Comparison of ENCODE assay signal across 1 cellular context in the genomic region with DNA sequence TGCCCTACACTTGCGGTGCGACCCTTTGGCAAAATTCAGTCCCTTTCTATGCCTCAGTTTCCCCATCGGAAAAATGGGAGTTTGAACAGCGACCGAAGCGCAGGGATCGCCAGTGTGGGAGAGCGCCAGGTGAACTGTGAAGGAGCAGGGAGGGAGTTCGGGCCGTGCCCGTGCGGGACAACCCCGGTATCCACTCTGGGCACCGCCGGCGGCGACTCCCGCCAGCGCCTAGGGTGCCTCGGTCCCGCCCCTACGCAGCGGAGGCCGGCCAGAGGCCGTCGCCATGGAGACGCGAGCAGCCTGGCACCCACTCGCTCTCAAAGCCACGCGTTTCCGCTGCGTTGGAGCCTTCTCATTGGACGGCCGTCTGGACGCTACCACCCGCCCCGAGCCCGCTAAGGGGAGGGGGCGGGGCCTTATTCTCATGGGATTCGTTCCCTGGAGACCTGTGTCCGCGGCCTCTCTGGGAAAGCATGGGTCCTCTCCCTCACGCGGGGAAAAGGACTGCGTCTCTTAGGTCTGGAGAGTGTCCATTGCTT.
TF ChIP-seq lines count a peak whose summit lies in the region.

No MANE protein-coding gene starts in this region.

TF ChIP-seq in K562, 482 proteins besides CTCF, POLR2A, EP300 and RAD21 (continues in another document):
- TF ChIP-seq ZBTB17 (CRISPR knock-in tag; IDR thresholded peaks at IDR 0.05): no peak
- TF ChIP-seq, protein P1, sequence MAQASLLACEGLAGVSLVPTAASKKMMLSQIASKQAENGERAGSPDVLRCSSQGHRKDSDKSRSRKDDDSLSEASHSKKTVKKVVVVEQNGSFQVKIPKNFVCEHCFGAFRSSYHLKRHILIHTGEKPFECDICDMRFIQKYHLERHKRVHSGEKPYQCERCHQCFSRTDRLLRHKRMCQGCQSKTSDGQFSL (CRISPR knock-in tag; IDR thresholded peaks at IDR 0.05): no peak
- TF ChIP-seq, protein P1 (tag; IDR thresholded peaks at IDR 0.05): no peak
- TF ChIP-seq, protein P2, sequence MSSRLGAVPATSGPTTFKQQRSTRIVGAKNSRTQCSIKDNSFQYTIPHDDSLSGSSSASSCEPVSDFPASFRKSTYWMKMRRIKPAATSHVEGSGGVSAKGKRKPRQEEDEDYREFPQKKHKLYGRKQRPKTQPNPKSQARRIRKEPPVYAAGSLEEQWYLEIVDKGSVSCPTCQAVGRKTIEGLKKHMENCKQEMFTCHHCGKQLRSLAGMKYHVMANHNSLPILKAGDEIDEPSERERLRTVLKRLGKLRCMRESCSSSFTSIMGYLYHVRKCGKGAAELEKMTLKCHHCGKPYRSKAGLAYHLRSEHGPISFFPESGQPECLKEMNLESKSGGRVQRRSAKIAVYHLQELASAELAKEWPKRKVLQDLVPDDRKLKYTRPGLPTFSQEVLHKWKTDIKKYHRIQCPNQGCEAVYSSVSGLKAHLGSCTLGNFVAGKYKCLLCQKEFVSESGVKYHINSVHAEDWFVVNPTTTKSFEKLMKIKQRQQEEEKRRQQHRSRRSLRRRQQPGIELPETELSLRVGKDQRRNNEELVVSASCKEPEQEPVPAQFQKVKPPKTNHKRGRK (tag; IDR thresholded peaks at IDR 0.05): 0 out of 2 replicates have a peak, but pooled peaks have one; percentile 7
- TF ChIP-seq U2AF2 (optimal IDR thresholded peaks at IDR 0.05; ENCODE audit: low read depth, low read length): no peak
- TF ChIP-seq, protein P3, sequence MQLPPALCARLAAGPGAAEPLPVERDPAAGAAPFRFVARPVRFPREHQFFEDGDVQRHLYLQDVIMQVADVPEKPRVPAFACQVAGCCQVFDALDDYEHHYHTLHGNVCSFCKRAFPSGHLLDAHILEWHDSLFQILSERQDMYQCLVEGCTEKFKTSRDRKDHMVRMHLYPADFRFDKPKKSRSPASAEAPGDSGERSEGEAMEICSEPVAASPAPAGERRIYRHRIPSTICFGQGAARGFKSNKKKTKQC (CRISPR knock-in tag; IDR thresholded peaks at IDR 0.05): no peak
- no peak for TF ChIP-seq ZNF764 (CRISPR knock-in tag; IDR thresholded peaks at IDR 0.05; ENCODE audit: low read depth)
- no peak for TF ChIP-seq HDAC1 (IDR thresholded peaks at IDR 0.05)
- no peak for TF ChIP-seq FIP1L1 (IDR thresholded peaks at IDR 0.05; ENCODE audit: low read depth, low read length, poor library complexity, severe bottlenecking)
- no peak for TF ChIP-seq NELFE (IDR thresholded peaks at IDR 0.05; ENCODE audit: insufficient read depth, insufficient read length)
- TF ChIP-seq, protein P4, sequence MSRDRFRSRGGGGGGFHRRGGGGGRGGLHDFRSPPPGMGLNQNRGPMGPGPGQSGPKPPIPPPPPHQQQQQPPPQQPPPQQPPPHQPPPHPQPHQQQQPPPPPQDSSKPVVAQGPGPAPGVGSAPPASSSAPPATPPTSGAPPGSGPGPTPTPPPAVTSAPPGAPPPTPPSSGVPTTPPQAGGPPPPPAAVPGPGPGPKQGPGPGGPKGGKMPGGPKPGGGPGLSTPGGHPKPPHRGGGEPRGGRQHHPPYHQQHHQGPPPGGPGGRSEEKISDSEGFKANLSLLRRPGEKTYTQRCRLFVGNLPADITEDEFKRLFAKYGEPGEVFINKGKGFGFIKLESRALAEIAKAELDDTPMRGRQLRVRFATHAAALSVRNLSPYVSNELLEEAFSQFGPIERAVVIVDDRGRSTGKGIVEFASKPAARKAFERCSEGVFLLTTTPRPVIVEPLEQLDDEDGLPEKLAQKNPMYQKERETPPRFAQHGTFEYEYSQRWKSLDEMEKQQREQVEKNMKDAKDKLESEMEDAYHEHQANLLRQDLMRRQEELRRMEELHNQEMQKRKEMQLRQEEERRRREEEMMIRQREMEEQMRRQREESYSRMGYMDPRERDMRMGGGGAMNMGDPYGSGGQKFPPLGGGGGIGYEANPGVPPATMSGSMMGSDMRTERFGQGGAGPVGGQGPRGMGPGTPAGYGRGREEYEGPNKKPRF (IDR thresholded peaks at IDR 0.05; ENCODE audit: low read depth, low read length): no peak
- no peak for TF ChIP-seq SMARCA5 (IDR thresholded peaks at IDR 0.05)
- TF ChIP-seq, protein P5, sequence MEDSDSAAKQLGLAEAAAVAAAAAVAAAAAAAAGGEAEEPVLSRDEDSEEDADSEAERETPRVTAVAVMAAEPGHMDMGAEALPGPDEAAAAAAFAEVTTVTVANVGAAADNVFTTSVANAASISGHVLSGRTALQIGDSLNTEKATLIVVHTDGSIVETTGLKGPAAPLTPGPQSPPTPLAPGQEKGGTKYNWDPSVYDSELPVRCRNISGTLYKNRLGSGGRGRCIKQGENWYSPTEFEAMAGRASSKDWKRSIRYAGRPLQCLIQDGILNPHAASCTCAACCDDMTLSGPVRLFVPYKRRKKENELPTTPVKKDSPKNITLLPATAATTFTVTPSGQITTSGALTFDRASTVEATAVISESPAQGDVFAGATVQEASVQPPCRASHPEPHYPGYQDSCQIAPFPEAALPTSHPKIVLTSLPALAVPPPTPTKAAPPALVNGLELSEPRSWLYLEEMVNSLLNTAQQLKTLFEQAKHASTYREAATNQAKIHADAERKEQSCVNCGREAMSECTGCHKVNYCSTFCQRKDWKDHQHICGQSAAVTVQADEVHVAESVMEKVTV (CRISPR knock-in tag; IDR thresholded peaks at IDR 0.05): no peak
- peak; percentile 62 for TF ChIP-seq POLR2B (IDR thresholded peaks at IDR 0.05; ENCODE audit: low read depth, partially characterized antibody)
- TF ChIP-seq, protein P6, sequence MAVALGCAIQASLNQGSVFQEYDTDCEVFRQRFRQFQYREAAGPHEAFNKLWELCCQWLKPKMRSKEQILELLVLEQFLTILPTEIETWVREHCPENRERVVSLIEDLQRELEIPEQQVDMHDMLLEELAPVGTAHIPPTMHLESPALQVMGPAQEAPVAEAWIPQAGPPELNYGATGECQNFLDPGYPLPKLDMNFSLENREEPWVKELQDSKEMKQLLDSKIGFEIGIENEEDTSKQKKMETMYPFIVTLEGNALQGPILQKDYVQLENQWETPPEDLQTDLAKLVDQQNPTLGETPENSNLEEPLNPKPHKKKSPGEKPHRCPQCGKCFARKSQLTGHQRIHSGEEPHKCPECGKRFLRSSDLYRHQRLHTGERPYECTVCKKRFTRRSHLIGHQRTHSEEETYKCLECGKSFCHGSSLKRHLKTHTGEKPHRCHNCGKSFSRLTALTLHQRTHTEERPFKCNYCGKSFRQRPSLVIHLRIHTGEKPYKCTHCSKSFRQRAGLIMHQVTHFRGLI (CRISPR knock-in tag; IDR thresholded peaks at IDR 0.05): no peak
- no peak for TF ChIP-seq PTBP1 (IDR thresholded peaks at IDR 0.05; ENCODE audit: low read depth, low read length)
- TF ChIP-seq, protein P7, sequence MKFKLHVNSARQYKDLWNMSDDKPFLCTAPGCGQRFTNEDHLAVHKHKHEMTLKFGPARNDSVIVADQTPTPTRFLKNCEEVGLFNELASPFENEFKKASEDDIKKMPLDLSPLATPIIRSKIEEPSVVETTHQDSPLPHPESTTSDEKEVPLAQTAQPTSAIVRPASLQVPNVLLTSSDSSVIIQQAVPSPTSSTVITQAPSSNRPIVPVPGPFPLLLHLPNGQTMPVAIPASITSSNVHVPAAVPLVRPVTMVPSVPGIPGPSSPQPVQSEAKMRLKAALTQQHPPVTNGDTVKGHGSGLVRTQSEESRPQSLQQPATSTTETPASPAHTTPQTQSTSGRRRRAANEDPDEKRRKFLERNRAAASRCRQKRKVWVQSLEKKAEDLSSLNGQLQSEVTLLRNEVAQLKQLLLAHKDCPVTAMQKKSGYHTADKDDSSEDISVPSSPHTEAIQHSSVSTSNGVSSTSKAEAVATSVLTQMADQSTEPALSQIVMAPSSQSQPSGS (CRISPR knock-in tag; IDR thresholded peaks at IDR 0.05): no peak
- TF ChIP-seq EHMT2 (IDR thresholded peaks at IDR 0.05): no peak
- TF ChIP-seq, protein P8, sequence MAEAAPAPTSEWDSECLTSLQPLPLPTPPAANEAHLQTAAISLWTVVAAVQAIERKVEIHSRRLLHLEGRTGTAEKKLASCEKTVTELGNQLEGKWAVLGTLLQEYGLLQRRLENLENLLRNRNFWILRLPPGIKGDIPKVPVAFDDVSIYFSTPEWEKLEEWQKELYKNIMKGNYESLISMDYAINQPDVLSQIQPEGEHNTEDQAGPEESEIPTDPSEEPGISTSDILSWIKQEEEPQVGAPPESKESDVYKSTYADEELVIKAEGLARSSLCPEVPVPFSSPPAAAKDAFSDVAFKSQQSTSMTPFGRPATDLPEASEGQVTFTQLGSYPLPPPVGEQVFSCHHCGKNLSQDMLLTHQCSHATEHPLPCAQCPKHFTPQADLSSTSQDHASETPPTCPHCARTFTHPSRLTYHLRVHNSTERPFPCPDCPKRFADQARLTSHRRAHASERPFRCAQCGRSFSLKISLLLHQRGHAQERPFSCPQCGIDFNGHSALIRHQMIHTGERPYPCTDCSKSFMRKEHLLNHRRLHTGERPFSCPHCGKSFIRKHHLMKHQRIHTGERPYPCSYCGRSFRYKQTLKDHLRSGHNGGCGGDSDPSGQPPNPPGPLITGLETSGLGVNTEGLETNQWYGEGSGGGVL (CRISPR knock-in tag; IDR thresholded peaks at IDR 0.05): no peak
- no peak for TF ChIP-seq HSF4 (CRISPR knock-in tag; IDR thresholded peaks at IDR 0.05; ENCODE audit: borderline replicate concordance)
- TF ChIP-seq MTA2 (IDR thresholded peaks at IDR 0.05; ENCODE audit: low read depth): no peak
- TF ChIP-seq HEY1 (CRISPR knock-in tag; IDR thresholded peaks at IDR 0.05; ENCODE audit: borderline replicate concordance): no peak
- TF ChIP-seq, protein P9, sequence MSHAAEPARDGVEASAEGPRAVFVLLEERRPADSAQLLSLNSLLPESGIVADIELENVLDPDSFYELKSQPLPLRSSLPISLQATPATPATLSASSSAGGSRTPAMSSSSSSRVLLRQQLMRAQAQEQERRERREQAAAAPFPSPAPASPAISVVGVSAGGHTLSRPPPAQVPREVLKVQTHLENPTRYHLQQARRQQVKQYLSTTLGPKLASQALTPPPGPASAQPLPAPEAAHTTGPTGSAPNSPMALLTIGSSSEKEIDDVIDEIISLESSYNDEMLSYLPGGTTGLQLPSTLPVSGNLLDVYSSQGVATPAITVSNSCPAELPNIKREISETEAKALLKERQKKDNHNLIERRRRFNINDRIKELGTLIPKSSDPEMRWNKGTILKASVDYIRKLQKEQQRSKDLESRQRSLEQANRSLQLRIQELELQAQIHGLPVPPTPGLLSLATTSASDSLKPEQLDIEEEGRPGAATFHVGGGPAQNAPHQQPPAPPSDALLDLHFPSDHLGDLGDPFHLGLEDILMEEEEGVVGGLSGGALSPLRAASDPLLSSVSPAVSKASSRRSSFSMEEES (CRISPR knock-in tag; IDR thresholded peaks at IDR 0.05): no peak
- TF ChIP-seq NFATC3 (IDR thresholded peaks at IDR 0.05): no peak
- TF ChIP-seq TAF7 (tag; IDR thresholded peaks at IDR 0.05): no peak; the same call in 1 of the 2 replicates
- no peak for TF ChIP-seq SREBF2 (CRISPR knock-in tag; IDR thresholded peaks at IDR 0.05)
- TF ChIP-seq STAT5A (IDR thresholded peaks at IDR 0.05; ENCODE audit: borderline replicate concordance, low read length): no peak
- TF ChIP-seq, protein P10, sequence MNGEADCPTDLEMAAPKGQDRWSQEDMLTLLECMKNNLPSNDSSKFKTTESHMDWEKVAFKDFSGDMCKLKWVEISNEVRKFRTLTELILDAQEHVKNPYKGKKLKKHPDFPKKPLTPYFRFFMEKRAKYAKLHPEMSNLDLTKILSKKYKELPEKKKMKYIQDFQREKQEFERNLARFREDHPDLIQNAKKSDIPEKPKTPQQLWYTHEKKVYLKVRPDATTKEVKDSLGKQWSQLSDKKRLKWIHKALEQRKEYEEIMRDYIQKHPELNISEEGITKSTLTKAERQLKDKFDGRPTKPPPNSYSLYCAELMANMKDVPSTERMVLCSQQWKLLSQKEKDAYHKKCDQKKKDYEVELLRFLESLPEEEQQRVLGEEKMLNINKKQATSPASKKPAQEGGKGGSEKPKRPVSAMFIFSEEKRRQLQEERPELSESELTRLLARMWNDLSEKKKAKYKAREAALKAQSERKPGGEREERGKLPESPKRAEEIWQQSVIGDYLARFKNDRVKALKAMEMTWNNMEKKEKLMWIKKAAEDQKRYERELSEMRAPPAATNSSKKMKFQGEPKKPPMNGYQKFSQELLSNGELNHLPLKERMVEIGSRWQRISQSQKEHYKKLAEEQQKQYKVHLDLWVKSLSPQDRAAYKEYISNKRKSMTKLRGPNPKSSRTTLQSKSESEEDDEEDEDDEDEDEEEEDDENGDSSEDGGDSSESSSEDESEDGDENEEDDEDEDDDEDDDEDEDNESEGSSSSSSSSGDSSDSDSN (IDR thresholded peaks at IDR 0.05; ENCODE audit: borderline replicate concordance in 1 of 2, low read depth in 2 of 2, low read length in 2 of 2): no peak
- no peak for TF ChIP-seq ZNF174 (CRISPR knock-in tag; IDR thresholded peaks at IDR 0.05)
- TF ChIP-seq, protein P11, sequence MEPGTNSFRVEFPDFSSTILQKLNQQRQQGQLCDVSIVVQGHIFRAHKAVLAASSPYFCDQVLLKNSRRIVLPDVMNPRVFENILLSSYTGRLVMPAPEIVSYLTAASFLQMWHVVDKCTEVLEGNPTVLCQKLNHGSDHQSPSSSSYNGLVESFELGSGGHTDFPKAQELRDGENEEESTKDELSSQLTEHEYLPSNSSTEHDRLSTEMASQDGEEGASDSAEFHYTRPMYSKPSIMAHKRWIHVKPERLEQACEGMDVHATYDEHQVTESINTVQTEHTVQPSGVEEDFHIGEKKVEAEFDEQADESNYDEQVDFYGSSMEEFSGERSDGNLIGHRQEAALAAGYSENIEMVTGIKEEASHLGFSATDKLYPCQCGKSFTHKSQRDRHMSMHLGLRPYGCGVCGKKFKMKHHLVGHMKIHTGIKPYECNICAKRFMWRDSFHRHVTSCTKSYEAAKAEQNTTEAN (CRISPR knock-in tag; IDR thresholded peaks at IDR 0.05): no peak
- peak; percentile 31 for TF ChIP-seq PHF20 (IDR thresholded peaks at IDR 0.05; ENCODE audit: partially characterized antibody)
- no peak for TF ChIP-seq ZBTB1 (CRISPR knock-in tag; IDR thresholded peaks at IDR 0.05; ENCODE audit: borderline replicate concordance, low read depth)
- no peak for TF ChIP-seq TBL1XR1 (IDR thresholded peaks at IDR 0.05; ENCODE audit: low read length in 2 of 2)
- no peak for TF ChIP-seq CEBPB (tag; IDR thresholded peaks at IDR 0.05)
- TF ChIP-seq NFE2L1 (tag; IDR thresholded peaks at IDR 0.05; ENCODE audit: borderline replicate concordance, low read depth): no peak
- TF ChIP-seq GABPB2 (CRISPR knock-in tag; conservative IDR thresholded peaks at IDR 0.05): no peak
- TF ChIP-seq ZNF184 (CRISPR knock-in tag; IDR thresholded peaks at IDR 0.05): no peak
- TF ChIP-seq PCBP2 (IDR thresholded peaks at IDR 0.05; ENCODE audit: low read depth, low read length, poor library complexity, severe bottlenecking): no peak
- TF ChIP-seq GATAD2B (IDR thresholded peaks at IDR 0.05; ENCODE audit: borderline replicate concordance): no peak
